In the genomic region with DNA sequence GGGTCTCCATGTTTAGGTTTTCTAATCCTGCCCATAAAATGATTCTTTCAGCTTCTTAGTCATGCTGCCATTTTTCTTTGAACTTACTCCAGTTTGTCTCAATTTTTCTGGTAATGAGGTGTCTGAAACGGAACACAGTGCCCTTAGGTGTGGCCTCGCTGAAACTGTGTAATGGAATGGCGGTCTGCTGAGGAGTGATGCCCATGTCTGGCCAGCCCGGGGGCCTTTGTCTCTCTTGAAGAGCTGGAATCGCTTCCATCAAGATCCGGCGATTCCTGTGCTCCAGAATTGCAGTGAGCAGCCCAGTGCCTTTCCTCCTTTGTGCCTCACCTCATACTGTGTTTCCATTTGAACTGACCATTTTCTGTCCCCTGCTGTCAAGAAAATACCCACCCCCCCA, we compare ENCODE assay signal across 30 cellular contexts.
"Had no signal": no experiment of that assay in that cellular context is flagged by ENCODE, and none has a peak within 500 bp of the region (broad histone marks: within the 10 kb centered on the region; RNA-seq: fewer than 3 reads in every experiment).

No MANE protein-coding gene starts in this region.

- H3K27ac ChIP-seq: esophagus squamous epithelium, heart right ventricle, left ventricle myocardium inferior, neutrophil, pancreas, psoas muscle, testis, vagina had no signal

- H3K9me3 Mint-ChIP-seq: activated naive CD4-positive, alpha-beta T cell treated with anti-CD3 and anti-CD28 coated beads for 36 hours; activated naive CD8-positive, alpha-beta T cell treated with anti-CD3 and anti-CD28 coated beads, Interleukin-2, amount 10 ng/mL, durations not matched to agents 7 days and 5 days; activated T-helper 1 cell treated with anti-CD3 and anti-CD28 coated beads, Interleukin-12 subunit alpha, Interleukin-12 subunit beta, Interleukin-2, Interleukin-4 antibody, amounts not matched to agents 30 ng/mL and 10 ng/mL and 1 ng/mL, durations not matched to agents 14 hours and 24 hours and 36 hours; natural killer cell treated with Interleukin-12 subunit alpha and Interleukin-12 subunit beta and Interleukin-15 and Interleukin-18, amount 100 ng/mL, for 72 hours; stimulated activated memory B cell treated with anti-CD40 and anti-IgM and Interleukin-4, amounts not matched to agents 10 μg/mL and 1 μg/mL and 100 μg/mL, for 72 hours; type B pancreatic cell had no signal

- H3K36me3 Mint-ChIP-seq: activated naive CD8-positive, alpha-beta T cell treated with anti-CD3 and anti-CD28 coated beads, Interleukin-2, amount 10 ng/mL, durations not matched to agents 7 days and 5 days; natural killer cell treated with Interleukin-12 subunit alpha and Interleukin-12 subunit beta and Interleukin-15 and Interleukin-18, amount 100 ng/mL, for 72 hours had no signal

- ATAC-seq: activated CD4-positive, alpha-beta T cell treated with anti-CD3 and anti-CD28 coated beads for 36 hours; heart right ventricle; mucosa of descending colon; natural killer cell treated with Interleukin-12 subunit alpha and Interleukin-12 subunit beta and Interleukin-15 and Interleukin-18, amount 100 ng/mL, for 72 hours; pancreas; psoas muscle; stimulated activated memory B cell treated with anti-CD40 and anti-IgM and Interleukin-4, amounts not matched to agents 10 μg/mL and 1 μg/mL and 100 μg/mL, for 72 hours; T-helper 17 cell had no signal

- H3K27ac Mint-ChIP-seq: activated CD4-positive, alpha-beta T cell treated with anti-CD3 and anti-CD28 coated beads for 36 hours; activated naive CD4-positive, alpha-beta T cell treated with anti-CD3 and anti-CD28 coated beads for 36 hours; activated naive CD8-positive, alpha-beta T cell treated with anti-CD3 and anti-CD28 coated beads, Interleukin-2, amount 10 ng/mL, durations not matched to agents 7 days and 5 days; activated T-helper 1 cell treated with anti-CD3 and anti-CD28 coated beads, Interleukin-12 subunit alpha, Interleukin-12 subunit beta, Interleukin-2, Interleukin-4 antibody, amounts not matched to agents 30 ng/mL and 10 ng/mL and 1 ng/mL, durations not matched to agents 14 hours and 24 hours and 36 hours; natural killer cell treated with Interleukin-12 subunit alpha and Interleukin-12 subunit beta and Interleukin-15 and Interleukin-18, amount 100 ng/mL, for 72 hours; stimulated activated memory B cell treated with anti-CD40 and anti-IgM and Interleukin-4, amounts not matched to agents 10 μg/mL and 1 μg/mL and 100 μg/mL, for 72 hours; T-helper 17 cell; type B pancreatic cell had no signal

- H3K27me3 ChIP-seq: esophagus squamous epithelium, heart right ventricle, neutrophil, pancreas, sigmoid colon, testis, vagina had no signal

- H3K4me1 ChIP-seq: esophagus squamous epithelium, heart right ventricle, pancreas, psoas muscle, sigmoid colon, vagina had no signal

- DNase-seq: activated CD4-positive, alpha-beta T cell treated with anti-CD3 and anti-CD28 coated beads for 36 hours; activated CD4-positive, alpha-beta T cell treated with anti-CD3 and anti-CD28 coated beads, Interleukin-2, amount 50 U/mL, for 48 hours; activated CD4-positive, CD25-positive, alpha-beta regulatory T cell; activated effector memory CD4-positive, alpha-beta T cell treated with anti-CD3 and anti-CD28 coated beads, Interleukin-2, amount 50 U/mL, for 16 hours; activated naive CD4-positive, alpha-beta T cell treated with anti-CD3 and anti-CD28 coated beads for 36 hours; activated naive CD8-positive, alpha-beta T cell treated with anti-CD3 and anti-CD28 coated beads, Interleukin-2, amount 10 ng/mL, durations not matched to agents 7 days and 5 days; activated T-cell treated with anti-CD3 and anti-CD28 coated beads, Interleukin-2, amount 50 U/mL, for 1 hour; caudate nucleus; esophagus squamous epithelium; foreskin melanocyte; heart right ventricle; left ventricle myocardium inferior; mesendoderm; mucosa of descending colon; pancreas; psoas muscle; sigmoid colon; small intestine; stimulated activated CD4-positive, alpha-beta T cell treated with anti-CD3 and anti-CD28 coated beads, Interleukin-1b, Interleukin-23, amount 100 ng/mL, for 48 hours; stimulated activated CD4-positive, alpha-beta T cell treated with anti-CD3 and anti-CD28 coated beads, Interleukin-4, amount 100 ng/mL, for 4 hours; stimulated activated CD8-positive, alpha-beta memory T cell treated with anti-CD3 and anti-CD28 coated beads, Interleukin-4, amount 100 ng/mL, for 48 hours; T-helper 17 cell; testis had no signal

- H3K4me3 Mint-ChIP-seq: activated CD4-positive, alpha-beta T cell treated with anti-CD3 and anti-CD28 coated beads for 36 hours; activated naive CD4-positive, alpha-beta T cell treated with anti-CD3 and anti-CD28 coated beads for 36 hours; activated naive CD8-positive, alpha-beta T cell treated with anti-CD3 and anti-CD28 coated beads, Interleukin-2, amount 10 ng/mL, durations not matched to agents 7 days and 5 days; activated T-helper 1 cell treated with anti-CD3 and anti-CD28 coated beads, Interleukin-12 subunit alpha, Interleukin-12 subunit beta, Interleukin-2, Interleukin-4 antibody, amounts not matched to agents 30 ng/mL and 10 ng/mL and 1 ng/mL, durations not matched to agents 14 hours and 24 hours and 36 hours; natural killer cell treated with Interleukin-12 subunit alpha and Interleukin-12 subunit beta and Interleukin-15 and Interleukin-18, amount 100 ng/mL, for 72 hours; stimulated activated memory B cell treated with anti-CD40 and anti-IgM and Interleukin-4, amounts not matched to agents 10 μg/mL and 1 μg/mL and 100 μg/mL, for 72 hours; T-helper 17 cell; type B pancreatic cell had no signal

- H3K27me3 Mint-ChIP-seq: activated CD4-positive, alpha-beta T cell treated with anti-CD3 and anti-CD28 coated beads for 36 hours; activated naive CD8-positive, alpha-beta T cell treated with anti-CD3 and anti-CD28 coated beads, Interleukin-2, amount 10 ng/mL, durations not matched to agents 7 days and 5 days; natural killer cell treated with Interleukin-12 subunit alpha and Interleukin-12 subunit beta and Interleukin-15 and Interleukin-18, amount 100 ng/mL, for 72 hours; stimulated activated memory B cell treated with anti-CD40 and anti-IgM and Interleukin-4, amounts not matched to agents 10 μg/mL and 1 μg/mL and 100 μg/mL, for 72 hours; T-helper 17 cell; type B pancreatic cell had no signal

- H3K4me3 ChIP-seq: esophagus squamous epithelium, heart right ventricle, left ventricle myocardium inferior, lung, mucosa of descending colon, pancreas, psoas muscle, sigmoid colon, testis, vagina had no signal

- H3K36me3 ChIP-seq: neutrophil, pancreas, sigmoid colon, vagina had no signal

- H3K4me1 Mint-ChIP-seq: activated naive CD8-positive, alpha-beta T cell treated with anti-CD3 and anti-CD28 coated beads, Interleukin-2, amount 10 ng/mL, durations not matched to agents 7 days and 5 days; stimulated activated memory B cell treated with anti-CD40 and anti-IgM and Interleukin-4, amounts not matched to agents 10 μg/mL and 1 μg/mL and 100 μg/mL, for 72 hours had no signal

- H3K9me3 ChIP-seq: esophagus squamous epithelium, heart right ventricle, left ventricle myocardium inferior, mucosa of descending colon, neutrophil, pancreas, psoas muscle, sigmoid colon, testis, vagina had no signal
